ENCODE assay signal across 19 cellular contexts in the genomic region with DNA sequence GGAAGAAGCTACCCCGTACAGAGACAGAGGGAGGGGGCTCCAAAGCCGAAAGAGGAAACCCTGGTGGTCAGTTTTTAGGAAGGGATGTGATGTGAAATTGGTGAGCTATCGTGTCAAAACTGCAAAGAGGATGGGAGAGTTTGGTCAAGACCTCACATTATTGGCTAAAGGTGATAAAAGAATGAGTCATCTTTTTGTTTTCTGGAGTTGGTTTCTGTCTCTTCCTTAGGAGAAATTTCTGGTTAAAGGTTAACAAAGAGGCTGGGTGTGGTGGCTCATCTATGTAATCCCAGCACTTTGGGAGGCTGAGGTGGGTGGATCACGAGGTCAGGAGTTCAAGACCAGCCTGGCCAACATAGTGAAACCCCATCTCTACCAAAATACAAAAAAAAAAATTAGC.
DNase-seq lines count a peak whose midpoint lies in the region; ATAC-seq, FAIRE-seq and TF ChIP-seq lines count a peak whose summit lies in the region.
"Had no signal": no experiment of that assay in that cellular context is flagged by ENCODE, and none has a peak within 500 bp of the region (broad histone marks: within the 10 kb centered on the region; RNA-seq: fewer than 3 reads in every experiment).

No MANE protein-coding gene starts in this region.

- POLR2A ChIA-PET in K562 (lab: Yijun Ruan, JAX): no interaction called here

- no peaks in the 10 kb centered on the region for H3K27me3 ChIP-seq in K562 (ENCODE audit: control insufficient read depth in 2 of 2, insufficient read depth in 2 of 2, low read length in 2 of 2)
- H3K27me3 ChIP-seq in vagina: no peaks in the 10 kb centered on the region
- H3K27me3 ChIP-seq: BE2C had no signal

- TF ChIP-seq CTCF in natural killer cell (IDR thresholded peaks at IDR 0.05) (no peak), K562 (IDR thresholded peaks at IDR 0.05 in 2 of 3, conservative IDR thresholded peaks at IDR 0.05 in 1 of 3; ENCODE audit: insufficient read depth in 2 of 3, low read depth in 1 of 3, low read length in 3 of 3) (no peak), vagina (IDR thresholded peaks at IDR 0.05) (no peak)

- H3K4me1 Mint-ChIP-seq in natural killer cell treated with Interleukin-12 subunit alpha and Interleukin-12 subunit beta and Interleukin-15 and Interleukin-18, amount 100 ng/mL, for 72 hours (ENCODE audit: low read depth in 2 of 2): peaks cover 31 to 34% of the 10 kb centered on the region in 2 donors
- peaks cover 24 to 33% of the 10 kb centered on the region in 2 donors for H3K4me1 Mint-ChIP-seq in natural killer cell
- peaks cover 0 to 2% of the 10 kb centered on the region in 2 donors for H3K4me1 Mint-ChIP-seq in stimulated activated naive B cell treated with anti-CD40 and anti-IgM and Interleukin-4, amounts not matched to agents 10 μg/mL and 1 μg/mL and 100 μg/mL, for 72 hours

- TF ChIP-seq POLR2A in K562 (conservative IDR thresholded peaks at IDR 0.05) (no peak), vagina (IDR thresholded peaks at IDR 0.05) (no peak), GM18505 (IDR thresholded peaks at IDR 0.05; ENCODE audit: borderline replicate concordance, extremely low read depth, insufficient read depth, insufficient read length) (no peak)

- no peaks in the 10 kb centered on the region for H3K9me1 ChIP-seq in K562 (ENCODE audit: control insufficient read depth, insufficient read depth, low read length)

- H3K27ac ChIP-seq in K562 (ENCODE audit: extremely low read depth, low read depth, low read length) (no peak overlapping the region), vagina (peak overlapping the region; percentile 5)

- H2AFZ ChIP-seq in K562 (ENCODE audit: low read depth, low read length): no peak overlapping the region

- no peak overlapping the region for H3K4me2 ChIP-seq in K562 (ENCODE audit: insufficient read depth, low read length)

- no peak for TF ChIP-seq RAD21 in K562 (CRISPR knock-in tag; conservative IDR thresholded peaks at IDR 0.05 in 1 of 2, IDR thresholded peaks at IDR 0.05 in 1 of 2)

- CTCF ChIA-PET in K562 (lab: Yijun Ruan, JAX; ENCODE audit: low intra/inter-chr PET ratio): no interaction called here

- H3K36me3 Mint-ChIP-seq in natural killer cell treated with Interleukin-12 subunit alpha and Interleukin-12 subunit beta and Interleukin-15 and Interleukin-18, amount 100 ng/mL, for 72 hours: peaks cover 11% of the 10 kb centered on the region
- H3K36me3 Mint-ChIP-seq in natural killer cell: no peaks in the 10 kb centered on the region
- peaks cover 0 to 3% of the 10 kb centered on the region in 2 donors for H3K36me3 Mint-ChIP-seq in stimulated activated naive B cell treated with anti-CD40 and anti-IgM and Interleukin-4, amounts not matched to agents 10 μg/mL and 1 μg/mL and 100 μg/mL, for 72 hours
- H3K36me3 Mint-ChIP-seq: CD4-positive, alpha-beta memory T cell; T-cell had no signal

- H4K20me1 ChIP-seq in K562 (replicated peaks; ENCODE audit: control insufficient read depth, insufficient read depth, low read length): no peaks in the 10 kb centered on the region

- H3K36me3 ChIP-seq in K562 (ENCODE audit: control insufficient read depth, insufficient read depth, low read length) (no peaks in the 10 kb centered on the region), vagina (no peaks in the 10 kb centered on the region)
- H3K36me3 ChIP-seq: BE2C had no signal

- no peak for DNase-seq in natural killer cell treated with Interleukin-12 subunit alpha and Interleukin-12 subunit beta and Interleukin-15 and Interleukin-18, amount 100 ng/mL, for 72 hours (ENCODE audit: low spot score)
- DNase-seq in natural killer cell (no peak), MV-4-11 (lab: John Stamatoyannopoulos, UW) (peak; percentile 15), K562 (ENCODE audit: extremely low read depth in 1 of 4, low spot score in 3 of 4) (peak; percentile 7 to 17 (median 12)), vagina (ENCODE audit: extremely low spot score in 2 of 2) (no peak)
- no peak for DNase-seq in stimulated activated naive B cell treated with anti-CD40 and anti-IgM and Interleukin-4, amounts not matched to agents 10 μg/mL and 1 μg/mL and 100 μg/mL, for 72 hours
- DNase-seq: BE2C; CD4-positive, alpha-beta memory T cell; H7; NCI-H1417; NCI-H1930; NCI-H2171 treated with DMSO at 0.1 percent for 48 hours; NCI-H510A treated with DMSO at 0.1 percent for 48 hours; RPMI8226; T-cell had no signal

- H3K9me3 ChIP-seq in K562 (replicated peaks; ENCODE audit: control insufficient read depth, insufficient read depth, low read depth, low read length): no peaks in the 10 kb centered on the region
- H3K9me3 ChIP-seq in vagina: no peaks in the 10 kb centered on the region
- H3K9me3 ChIP-seq: BE2C had no signal

- FAIRE-seq in K562 (lab: Jason Lieb, UNC): no peak
- FAIRE-seq: D721Med had no signal

- TF ChIP-seq EP300 in K562 (IDR thresholded peaks at IDR 0.05; ENCODE audit: low read length): no peak

- no peaks in the 10 kb centered on the region for H3K27me3 Mint-ChIP-seq in natural killer cell treated with Interleukin-12 subunit alpha and Interleukin-12 subunit beta and Interleukin-15 and Interleukin-18, amount 100 ng/mL, for 72 hours
- no peaks in the 10 kb centered on the region for H3K27me3 Mint-ChIP-seq in natural killer cell (ENCODE audit: low read depth in 2 of 2)
- H3K27me3 Mint-ChIP-seq in stimulated activated naive B cell treated with anti-CD40 and anti-IgM and Interleukin-4, amounts not matched to agents 10 μg/mL and 1 μg/mL and 100 μg/mL, for 72 hours: peaks cover 0 to 4% of the 10 kb centered on the region in 2 donors
- H3K27me3 Mint-ChIP-seq: CD4-positive, alpha-beta memory T cell; IgD-negative memory B cell; T-cell had no signal

- 3% methylated on average over 3 of the region's 4 CpGs for WGBS in K562 (ENCODE audit: insufficient coverage, low coverage, missing lambda C conversion rate)

- in situ Hi-C loops in K562 (cut with MboI): no loop called here

- H3K4me1 ChIP-seq in K562 (replicated peaks in 1 of 2; ENCODE audit: control insufficient read depth in 2 of 2, insufficient read depth in 2 of 2, low read length in 2 of 2): no peaks in the 10 kb centered on the region; a peak in 1 of 5 replicates
- peaks cover 12% of the 10 kb centered on the region for H3K4me1 ChIP-seq in vagina
- H3K4me1 ChIP-seq: BE2C had no signal

- no peak overlapping the region for H3K4me3 Mint-ChIP-seq in natural killer cell treated with Interleukin-12 subunit alpha and Interleukin-12 subunit beta and Interleukin-15 and Interleukin-18, amount 100 ng/mL, for 72 hours
- H3K4me3 Mint-ChIP-seq in natural killer cell: no peak overlapping the region
- no peak overlapping the region for H3K4me3 Mint-ChIP-seq in stimulated activated naive B cell treated with anti-CD40 and anti-IgM and Interleukin-4, amounts not matched to agents 10 μg/mL and 1 μg/mL and 100 μg/mL, for 72 hours
- H3K4me3 Mint-ChIP-seq: IgD-negative memory B cell, T-cell had no signal

- H3K4me3 ChIP-seq in K562 (no peak overlapping the region), vagina (no peak overlapping the region)

- no peak overlapping the region for H3K9ac ChIP-seq in K562 (ENCODE audit: insufficient read depth in 1 of 2, low read depth in 2 of 2, low read length in 2 of 2)

- intact Hi-C loops in natural killer cell (cut with micrococcal nuclease): no loop called here
- intact Hi-C loops in K562 (cut with micrococcal nuclease): no loop called here
- intact Hi-C loops in vagina (cut with DNase I): no loop called here

- ATAC-seq in natural killer cell treated with Interleukin-12 subunit alpha and Interleukin-12 subunit beta and Interleukin-15 and Interleukin-18, amount 100 ng/mL, for 72 hours: peak; percentile 36 to 67
- ATAC-seq in natural killer cell (no peak), K562 (no peak), HG03280 (IDR thresholded peaks at IDR 0.05; ENCODE audit: unreplicated experiment) (no peak), GM18505 (IDR thresholded peaks at IDR 0.05; ENCODE audit: unreplicated experiment) (no peak)
- no peak for ATAC-seq in stimulated activated naive B cell treated with anti-CD40 and anti-IgM and Interleukin-4, amounts not matched to agents 10 μg/mL and 1 μg/mL and 100 μg/mL, for 72 hours (replicated peaks)
- ATAC-seq: T-cell had no signal

- peak overlapping the region; percentile 78 to 82 for H3K27ac Mint-ChIP-seq in natural killer cell treated with Interleukin-12 subunit alpha and Interleukin-12 subunit beta and Interleukin-15 and Interleukin-18, amount 100 ng/mL, for 72 hours
- H3K27ac Mint-ChIP-seq in natural killer cell: no peak overlapping the region
- H3K27ac Mint-ChIP-seq in stimulated activated naive B cell treated with anti-CD40 and anti-IgM and Interleukin-4, amounts not matched to agents 10 μg/mL and 1 μg/mL and 100 μg/mL, for 72 hours: no peak overlapping the region
- H3K27ac Mint-ChIP-seq: CD4-positive, alpha-beta memory T cell; T-cell had no signal

- H3K9me3 Mint-ChIP-seq in natural killer cell treated with Interleukin-12 subunit alpha and Interleukin-12 subunit beta and Interleukin-15 and Interleukin-18, amount 100 ng/mL, for 72 hours: peaks cover 3% of the 10 kb centered on the region
- no peaks in the 10 kb centered on the region for H3K9me3 Mint-ChIP-seq in natural killer cell
- peaks cover 3% of the 10 kb centered on the region in 2 donors for H3K9me3 Mint-ChIP-seq in stimulated activated naive B cell treated with anti-CD40 and anti-IgM and Interleukin-4, amounts not matched to agents 10 μg/mL and 1 μg/mL and 100 μg/mL, for 72 hours
- H3K9me3 Mint-ChIP-seq: CD4-positive, alpha-beta memory T cell; IgD-negative memory B cell; T-cell had no signal

- H3K79me2 ChIP-seq in K562 (ENCODE audit: control insufficient read depth, insufficient read depth, low read length): no peaks in the 10 kb centered on the region

- BruUV-seq in K562 (replicated peaks; lab: Mats Ljungman, UMichigan): no TSS peak

TF ChIP-seq in K562, 482 proteins besides CTCF, POLR2A, EP300 and RAD21:
- TF ChIP-seq EGR1 (conservative IDR thresholded peaks at IDR 0.05) (peak; percentile 48; the same call in 1 of the 2 replicates), FUS (optimal IDR thresholded peaks at IDR 0.05; ENCODE audit: low read depth, low read length) (no peak), FOSL1 (tag; conservative IDR thresholded peaks at IDR 0.05) (0 out of 2 replicates have a peak, but pooled peaks have one; percentile 21), JUND (IDR thresholded peaks at IDR 0.05; ENCODE audit: borderline replicate concordance, low read depth, low read length) (0 out of 2 replicates have a peak, but pooled peaks have one; percentile 51), JUND (tag; IDR thresholded peaks at IDR 0.05; ENCODE audit: borderline replicate concordance, low read depth, low read length) (no peak)
- TF ChIP-seq, protein P1, sequence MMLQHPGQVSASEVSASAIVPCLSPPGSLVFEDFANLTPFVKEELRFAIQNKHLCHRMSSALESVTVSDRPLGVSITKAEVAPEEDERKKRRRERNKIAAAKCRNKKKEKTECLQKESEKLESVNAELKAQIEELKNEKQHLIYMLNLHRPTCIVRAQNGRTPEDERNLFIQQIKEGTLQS (IDR thresholded peaks at IDR 0.05): peak; percentile 73
- TF ChIP-seq, protein P1 (CRISPR knock-in tag; conservative IDR thresholded peaks at IDR 0.05): no peak

Comparison
In these comparisons a context has a peak if more than half of its experiments do, and no peak if none do; other contexts are left out.
1. ATAC-seq: peak in natural killer cell treated with Interleukin-12 subunit alpha and Interleukin-12 subunit beta and Interleukin-15 and Interleukin-18, amount 100 ng/mL, for 72 hours (2 of 2); none in natural killer cell (0 of 3), K562 (single experiment), stimulated activated naive B cell treated with anti-CD40 and anti-IgM and Interleukin-4, amounts not matched to agents 10 μg/mL and 1 μg/mL and 100 μg/mL, for 72 hours (0 of 2), HG03280 (single experiment) and GM18505 (single experiment).
2. H3K27ac Mint-ChIP-seq: peak in natural killer cell treated with Interleukin-12 subunit alpha and Interleukin-12 subunit beta and Interleukin-15 and Interleukin-18, amount 100 ng/mL, for 72 hours (2 of 2); none in natural killer cell (0 of 2) and stimulated activated naive B cell treated with anti-CD40 and anti-IgM and Interleukin-4, amounts not matched to agents 10 μg/mL and 1 μg/mL and 100 μg/mL, for 72 hours (single experiment).
3. DNase-seq: peak in MV-4-11 (single experiment) and K562 (4 of 4); none in natural killer cell treated with Interleukin-12 subunit alpha and Interleukin-12 subunit beta and Interleukin-15 and Interleukin-18, amount 100 ng/mL, for 72 hours (single experiment), natural killer cell (single experiment), vagina (0 of 2) and stimulated activated naive B cell treated with anti-CD40 and anti-IgM and Interleukin-4, amounts not matched to agents 10 μg/mL and 1 μg/mL and 100 μg/mL, for 72 hours (single experiment).